ENCODE assay signal across 10 cellular contexts in genomic region chr16:23155445-23156049, GRCh38. TPM values are rescaled to one million over a fixed set of nuclear protein-coding genes. Genes with fewer than 3 reads are reported as not detected.
DNase-seq lines count a peak whose midpoint lies in the region; ATAC-seq and TF ChIP-seq lines count a peak whose summit lies in the region.
"Had no signal": no experiment of that assay in that cellular context is flagged by ENCODE, and none has a peak within 500 bp of the region (broad histone marks: within the 10 kb centered on the region; RNA-seq: fewer than 3 reads in every experiment).

No MANE protein-coding gene starts in this region.

- DNase-seq in Right ventricle myocardium superior, result peak; percentile 48
- no peak for DNase-seq in cardiac septum (ENCODE audit: low spot score)
- peak; percentile 34 for DNase-seq in SK-MEL-5 (ENCODE audit: low read depth, low spot score)
- DNase-seq in fibroblast of pulmonary artery (ENCODE audit: low read depth), result peak; percentile 29
- peak; percentile 63 for DNase-seq in testis
- no peak for DNase-seq in suprapubic skin (ENCODE audit: low spot score in 2 of 2)
- DNase-seq in NCI-H446 treated with DMSO at 0.1 percent for 48 hours (lab: John Stamatoyannopoulos, UW), result no peak
- DNase-seq in CD1c-positive myeloid dendritic cell (ENCODE audit: extremely low spot score), result no peak
- DNase-seq: stimulated activated naive B cell treated with anti-CD40 and anti-IgM and Interleukin-4, amounts not matched to agents 10 μg/mL and 1 μg/mL and 100 μg/mL, for 72 hours had no signal

- TF ChIP-seq CTCF in fibroblast of pulmonary artery (IDR thresholded peaks at IDR 0.05; ENCODE audit: low read length, missing control alignments) (peak; percentile 48), testis (IDR thresholded peaks at IDR 0.05) (peak in 1 of 3 experiments; percentile 9), suprapubic skin (IDR thresholded peaks at IDR 0.05) (no peak)

- H3K4me3 ChIP-seq in fibroblast of pulmonary artery (replicated peaks; ENCODE audit: low read depth, low read length), result no peak overlapping the region
- H3K4me3 ChIP-seq in testis, result no peak overlapping the region
- H3K4me3 ChIP-seq in suprapubic skin, result no peak overlapping the region

- TF ChIP-seq POLR2A in testis (IDR thresholded peaks at IDR 0.05), result no peak
- no peak for TF ChIP-seq POLR2A in suprapubic skin (IDR thresholded peaks at IDR 0.05)

- H3K4me1 ChIP-seq in testis (no peaks in the 10 kb centered on the region), suprapubic skin (no peaks in the 10 kb centered on the region)

- intact Hi-C loops in Right ventricle myocardium superior (cut with DNase I) (no loop called here), cardiac septum (cut with DNase I) (no loop called here), testis (cut with DNase I; ENCODE audit: low total_unique reads) (no loop called here)

- H3K27ac ChIP-seq in testis (no peak overlapping the region), suprapubic skin (no peak overlapping the region)

- in situ Hi-C loops in SK-MEL-5 (cut with HindIII; ENCODE audit: low pct_unique_long_range_greater_than_20kb, low sequenced_read_pairs), result no loop called here

- H3K9me3 ChIP-seq in testis (no peaks in the 10 kb centered on the region), suprapubic skin (no peaks in the 10 kb centered on the region)

- peak; percentile 67 for ATAC-seq in Right ventricle myocardium superior (ENCODE audit: poor library complexity)

- H3K27me3 ChIP-seq in testis, result no peaks in the 10 kb centered on the region
- peaks cover 3% of the 10 kb centered on the region for H3K27me3 ChIP-seq in suprapubic skin

- WGBS in testis, 2 donors, result 44 to 50% methylated on average over 7 of the region's 7 CpGs
- 68% methylated on average over 7 of the region's 7 CpGs for WGBS in suprapubic skin

- TF ChIP-seq EP300 in suprapubic skin (IDR thresholded peaks at IDR 0.05), result no peak

- H3K36me3 ChIP-seq in testis (ENCODE audit: low read depth, missing control alignments) (no peaks in the 10 kb centered on the region), suprapubic skin (no peaks in the 10 kb centered on the region)

RNA-seq across cellular contexts. Expression of gene USP31, which starts 6.3 kb away (rescaled TPM):
- total RNA-seq in Right ventricle myocardium superior (25.7 TPM), cardiac septum (21.6 TPM), testis (10 to 100 TPM; 73.1 to 73.6 TPM), suprapubic skin (10 to 100 TPM; 22.0 to 44.7 (median 31.2) TPM)
- total RNA-seq in SK-MEL-5 (2014; rRNA removed; shearing (Covaris generic)), result 3.3 and 4.7 TPM in 2 replicates
- polyA plus RNA-seq in SK-MEL-5 (2015; cell fraction: cytosol; rRNA removed), result 5.4 and 7.2 TPM in 2 replicates
- 14.4 and 17.1 TPM in 2 replicates for polyA plus RNA-seq in SK-MEL-5 (2015; cell fraction: nucleus; rRNA removed)
- polyA plus RNA-seq in testis (ENCODE audit: insufficient read depth, low read depth, low replicate concordance), result 23.3 TPM

RNA-seq across cellular contexts. Expression of gene SCNN1G, which starts 27.0 kb away (rescaled TPM):
- total RNA-seq in Right ventricle myocardium superior, result 0.13 TPM
- total RNA-seq in cardiac septum, result not detected
- total RNA-seq in SK-MEL-5 (2014; rRNA removed; shearing (Covaris generic)), result not detected in 2 replicates
- not detected in 2 replicates for polyA plus RNA-seq in SK-MEL-5 (2015; cell fraction: cytosol; rRNA removed)
- polyA plus RNA-seq in SK-MEL-5 (2015; cell fraction: nucleus; rRNA removed), result not detected in 2 replicates
- total RNA-seq in testis, result under 1 TPM; 0.16 to 0.19 TPM
- polyA plus RNA-seq in testis (ENCODE audit: insufficient read depth, low read depth, low replicate concordance), result not detected
- 10 to 100 TPM in 3 of 4 donors, 1 to 10 TPM in 1; 8.5 to 25.6 (median 16.6) TPM for total RNA-seq in suprapubic skin
- total RNA-seq: activated T-helper 2 cell treated with anti-CD3 and anti-CD28 coated beads, Interferon-gamma antibody, Interleukin-2, Interleukin-4, amounts not matched to agents 10 μg/mL and 5 μg/mL and 100 μg/mL, durations not matched to agents 14 hours and 24 hours and 36 hours had no signal

Comparison
In these comparisons a context has a peak if more than half of its experiments do, and no peak if none do; other contexts are left out.
1. DNase-seq: peak in Right ventricle myocardium superior (single experiment), SK-MEL-5 (single experiment), fibroblast of pulmonary artery (single experiment) and testis (single experiment); none in cardiac septum (single experiment), suprapubic skin (0 of 2), NCI-H446 treated with DMSO at 0.1 percent for 48 hours (single experiment) and CD1c-positive myeloid dendritic cell (single experiment).